ENCODE assay signal across 2 cellular contexts in the genomic region with DNA sequence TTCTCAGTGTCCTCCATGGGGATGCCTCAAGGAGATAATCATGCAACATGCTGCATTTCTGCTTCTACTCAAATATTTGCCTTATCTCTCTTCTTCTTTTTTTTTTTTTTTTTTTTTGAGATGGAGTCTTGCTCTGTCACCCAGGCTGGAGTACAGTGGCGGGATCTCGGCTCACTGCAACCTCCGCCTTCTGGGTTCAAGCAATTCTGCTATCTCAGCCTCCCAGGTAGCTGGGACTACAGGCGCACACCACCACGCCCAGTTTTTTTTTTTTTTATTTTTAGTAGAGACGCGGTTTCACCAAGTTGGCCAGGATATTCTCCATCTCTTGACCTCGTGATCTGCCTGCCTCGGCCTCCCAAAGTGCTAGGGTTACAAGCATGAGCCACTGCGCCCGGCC. TPM values are rescaled to one million over a fixed set of nuclear protein-coding genes. Genes with fewer than 3 reads are reported as not detected.
"Had no signal": no experiment of that assay in that cellular context is flagged by ENCODE, and none has a peak within 500 bp of the region (broad histone marks: within the 10 kb centered on the region; RNA-seq: fewer than 3 reads in every experiment).

No MANE protein-coding gene starts in this region.

RNA-seq across cellular contexts. Expression of a gene that starts 46.1 kb away (rescaled TPM):
- total RNA-seq: G401, GM12878 had no signal
- polyA plus RNA-seq: GM12878 had no signal
